In genomic region chr3:99637381-99638111, GRCh38 we compare ENCODE assay signal across 8 cellular contexts. TPM values are rescaled to one million over a fixed set of nuclear protein-coding genes. Genes with fewer than 3 reads are reported as not detected.
DNase-seq lines count a peak whose midpoint lies in the region; ATAC-seq and TF ChIP-seq lines count a peak whose summit lies in the region.

No MANE protein-coding gene starts in this region.

- peaks cover 7% of the 10 kb centered on the region for H3F3A ChIP-seq in smooth muscle cell (ENCODE audit: low read depth)

- H3K27me3 ChIP-seq in iPS-20b (ENCODE audit: insufficient read depth, low read length) = peaks cover 63% of the 10 kb centered on the region
- H3K27me3 ChIP-seq in smooth muscle cell (ENCODE audit: low read depth) = peaks cover 32% of the 10 kb centered on the region
- peaks cover 7% of the 10 kb centered on the region for H3K27me3 ChIP-seq in effector memory CD4-positive, alpha-beta T cell (replicated peaks; ENCODE audit: control insufficient read depth, insufficient read depth, low read length, poor library complexity, severe bottlenecking)

- ATAC-seq in GM18909 (IDR thresholded peaks at IDR 0.05; ENCODE audit: poor library complexity, unreplicated experiment) = no peak

- no peak for TF ChIP-seq CTCF in smooth muscle cell (IDR thresholded peaks at IDR 0.05; ENCODE audit: borderline replicate concordance, insufficient read depth, poor library complexity, severe bottlenecking)

- H3K9me3 ChIP-seq in iPS-20b (ENCODE audit: insufficient read depth, low read depth, low read length) (no peaks in the 10 kb centered on the region), smooth muscle cell (replicated peaks; ENCODE audit: low read depth) (no peaks in the 10 kb centered on the region)
- no peaks in the 10 kb centered on the region for H3K9me3 ChIP-seq in effector memory CD4-positive, alpha-beta T cell (ENCODE audit: control insufficient read depth, low read length)

- H3K4me3 ChIP-seq in iPS-20b (ENCODE audit: low read length) (peak overlapping the region; percentile 68), smooth muscle cell (peak overlapping the region; percentile 52)
- H3K4me3 ChIP-seq in effector memory CD4-positive, alpha-beta T cell (ENCODE audit: insufficient read depth, low read depth, low read length, poor library complexity, severe bottlenecking) = no peak overlapping the region

- DNase-seq in HS-27A (ENCODE audit: low read depth) = peak; percentile 93
- DNase-seq in amniotic epithelial cell (ENCODE audit: low read depth) = peak; percentile 71
- DNase-seq in smooth muscle cell (lab: John Stamatoyannopoulos, UW; ENCODE audit: unreplicated experiment) = no peak
- DNase-seq in LoVo (ENCODE audit: low spot score) = no peak
- no peak for DNase-seq in NCI-H2029 (lab: John Stamatoyannopoulos, UW)
- DNase-seq in effector memory CD4-positive, alpha-beta T cell = no peak

- H3K36me3 ChIP-seq in iPS-20b (ENCODE audit: insufficient read depth, low read depth, low read length) (no peaks in the 10 kb centered on the region), smooth muscle cell (ENCODE audit: low read depth) (no peaks in the 10 kb centered on the region)
- H3K36me3 ChIP-seq in effector memory CD4-positive, alpha-beta T cell (ENCODE audit: control insufficient read depth, insufficient read depth, low read length) = no peaks in the 10 kb centered on the region

- no peaks in the 10 kb centered on the region for H4K20me1 ChIP-seq in smooth muscle cell (ENCODE audit: low read depth)

- H3K9ac ChIP-seq in iPS-20b (ENCODE audit: low read depth, low read length) = peak overlapping the region; percentile 60; the same call in 1 of the 2 replicates
- H3K9ac ChIP-seq in smooth muscle cell (ENCODE audit: low read depth) = peak overlapping the region; percentile 41

- H3K27ac ChIP-seq in iPS-20b (ENCODE audit: low read length) (no peak overlapping the region), smooth muscle cell (ENCODE audit: low read depth) (peak overlapping the region; percentile 80)
- no peak overlapping the region for H3K27ac ChIP-seq in effector memory CD4-positive, alpha-beta T cell (ENCODE audit: insufficient read depth, low read length, poor library complexity, severe bottlenecking)

- WGBS in smooth muscle cell (ENCODE audit: low lambda C conversion rate) = 2% methylated on average over 20 of the region's 22 CpGs

- H3K4me1 ChIP-seq in iPS-20b (ENCODE audit: insufficient read depth, low read length) (peaks cover 43% of the 10 kb centered on the region), smooth muscle cell (ENCODE audit: low read depth) (peaks cover 13% of the 10 kb centered on the region)
- H3K4me1 ChIP-seq in effector memory CD4-positive, alpha-beta T cell (ENCODE audit: control insufficient read depth, insufficient read depth, low read length, poor library complexity, severe bottlenecking) = no peaks in the 10 kb centered on the region

- H3K4me2 ChIP-seq in smooth muscle cell = peak overlapping the region; percentile 92

- H3K79me2 ChIP-seq in smooth muscle cell (ENCODE audit: low read depth) = no peaks in the 10 kb centered on the region

- H2AFZ ChIP-seq in smooth muscle cell (ENCODE audit: low read depth) = peak overlapping the region; percentile 82

RNA-seq across cellular contexts. Expression of gene COL8A1, which starts 0.8 kb away (rescaled TPM):
- 8.2 and 17.1 TPM in 2 replicates for total RNA-seq in smooth muscle cell
- polyA plus RNA-seq in smooth muscle cell = 7.9 and 9.3 TPM in 2 replicates

Comparison
In these comparisons a context has a peak if more than half of its experiments do, and no peak if none do; other contexts are left out.
1. DNase-seq: peak in HS-27A (single experiment) and amniotic epithelial cell (single experiment); none in smooth muscle cell (single experiment), LoVo (single experiment), NCI-H2029 (single experiment) and effector memory CD4-positive, alpha-beta T cell (0 of 3).